Comparison of ENCODE assay signal across 10 cellular contexts in the genomic region with DNA sequence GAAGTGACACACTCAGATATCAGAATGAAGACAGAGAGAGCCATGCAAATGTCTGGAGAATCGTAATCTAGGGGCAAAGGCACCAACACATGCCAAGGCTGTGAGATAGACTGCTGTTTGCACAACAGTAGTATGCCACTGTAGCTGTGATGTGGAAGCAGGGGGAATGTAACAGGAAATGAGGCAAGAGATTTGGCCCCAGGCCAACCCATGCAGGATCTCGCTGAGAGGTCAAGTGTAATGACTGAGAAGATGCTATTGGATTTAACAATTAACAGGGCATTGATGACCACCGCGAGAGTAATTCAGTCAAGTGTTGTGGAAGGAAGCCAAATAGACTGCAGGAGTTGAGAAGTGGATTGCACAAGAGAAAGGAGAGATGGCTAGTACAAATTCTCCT.
DNase-seq lines count a peak whose midpoint lies in the region; ATAC-seq and TF ChIP-seq lines count a peak whose summit lies in the region.
"Had no signal": no experiment of that assay in that cellular context is flagged by ENCODE, and none has a peak within 500 bp of the region (broad histone marks: within the 10 kb centered on the region; RNA-seq: fewer than 3 reads in every experiment).

No MANE protein-coding gene starts in this region.

- no peak for ATAC-seq in GM18909 (IDR thresholded peaks at IDR 0.05; ENCODE audit: poor library complexity, unreplicated experiment)

- H3K4me3 ChIP-seq in NB4 (ENCODE audit: low read depth, low read length) (no peak overlapping the region), Karpas-422 (ENCODE audit: low read length) (no peak overlapping the region)
- H3K4me3 ChIP-seq: pancreas had no signal

- no peaks in the 10 kb centered on the region for H3K36me3 ChIP-seq in Karpas-422 (ENCODE audit: insufficient read depth, low read length)
- H3K36me3 ChIP-seq: pancreas had no signal

- no peaks in the 10 kb centered on the region for H4K20me1 ChIP-seq in Karpas-422 (ENCODE audit: insufficient read depth, low read depth, low read length)

- no peaks in the 10 kb centered on the region for H3K4me1 ChIP-seq in Karpas-422 (ENCODE audit: low read length)
- H3K4me1 ChIP-seq: pancreas had no signal

- in situ Hi-C loops in GM13976 (cut with MboI; ENCODE audit: low sequenced_read_pairs, unreplicated experiment): no loop called here

- H2AFZ ChIP-seq in Karpas-422 (ENCODE audit: low read length): no peak overlapping the region

- H3K4me2 ChIP-seq in Karpas-422 (ENCODE audit: low read depth, low read length, poor library complexity, severe bottlenecking): no peak overlapping the region

- H3K9me3 ChIP-seq in Karpas-422 (ENCODE audit: low read length): no peaks in the 10 kb centered on the region
- H3K9me3 ChIP-seq: pancreas had no signal

- H3K27me3 ChIP-seq in Karpas-422 (ENCODE audit: low read length): no peaks in the 10 kb centered on the region
- H3K27me3 ChIP-seq: pancreas had no signal

- no peaks in the 10 kb centered on the region for H3K79me2 ChIP-seq in Karpas-422 (ENCODE audit: low read length)

- H3K9me2 ChIP-seq in Karpas-422 (replicated peaks; ENCODE audit: insufficient read depth, low read length): no peaks in the 10 kb centered on the region

- no peak overlapping the region for H3K9ac ChIP-seq in Karpas-422 (ENCODE audit: low read length)

- DNase-seq in DMS79 (lab: John Stamatoyannopoulos, UW): peak; percentile 8
- DNase-seq in NB4 (ENCODE audit: low read depth): peak; percentile 23
- peak; percentile 43 to 56 for DNase-seq in SHP77 (lab: John Stamatoyannopoulos, UW)
- DNase-seq in glomerular visceral epithelial cell (ENCODE audit: extremely low spot score): peak; percentile 25
- DNase-seq in stimulated activated CD4-positive, alpha-beta T cell treated with anti-CD3 and anti-CD28 coated beads, Interleukin-2, amount 100 ng/mL, for 48 hours: no peak
- DNase-seq in Karpas-422: no peak
- DNase-seq in GM13976 (ENCODE audit: low spot score): no peak
- DNase-seq: central memory CD4-positive, alpha-beta T cell; pancreas had no signal

- H3K27ac ChIP-seq in Karpas-422 (ENCODE audit: low read length): no peak overlapping the region
- H3K27ac ChIP-seq: pancreas had no signal

- TF ChIP-seq CTCF in NB4 (IDR thresholded peaks at IDR 0.05; ENCODE audit: low read depth, low read length) (no peak), GM13976 (IDR thresholded peaks at IDR 0.05; ENCODE audit: borderline replicate concordance, control extremely low read depth, extremely low read depth, insufficient read depth, missing control alignments) (no peak)

- no peak for TF ChIP-seq POLR2A in NB4 (IDR thresholded peaks at IDR 0.05; ENCODE audit: extremely low read depth, insufficient read length)

Comparison
In these comparisons a context has a peak if more than half of its experiments do, and no peak if none do; other contexts are left out.
1. DNase-seq: peak in DMS79 (single experiment), NB4 (single experiment), SHP77 (2 of 2) and glomerular visceral epithelial cell (single experiment); none in stimulated activated CD4-positive, alpha-beta T cell treated with anti-CD3 and anti-CD28 coated beads, Interleukin-2, amount 100 ng/mL, for 48 hours (0 of 2), Karpas-422 (single experiment) and GM13976 (single experiment).